Comparison of ENCODE assay signal across 1 cellular context in genomic region chr15:101540480-101541239, GRCh38.
TF ChIP-seq lines count a peak whose summit lies in the region.

No MANE protein-coding gene starts in this region.

TF ChIP-seq in HepG2, 621 proteins besides CTCF, POLR2A, EP300 and RAD21 (continued from another document and continues in another):
- TF ChIP-seq ARID4A (CRISPR knock-in tag; IDR thresholded peaks at IDR 0.05; ENCODE audit: borderline replicate concordance) (peak; percentile 28; the same call in 1 of the 2 replicates), ZBTB20 (CRISPR knock-in tag; IDR thresholded peaks at IDR 0.05; ENCODE audit: borderline replicate concordance, low read depth) (no peak), NFIB (CRISPR knock-in tag; IDR thresholded peaks at IDR 0.05; ENCODE audit: borderline replicate concordance) (no peak), RFXAP (CRISPR knock-in tag; IDR thresholded peaks at IDR 0.05; ENCODE audit: borderline replicate concordance) (no peak), ZNF841 (CRISPR knock-in tag; IDR thresholded peaks at IDR 0.05; ENCODE audit: borderline replicate concordance) (no peak), ZMYM3 (CRISPR knock-in tag; IDR thresholded peaks at IDR 0.05) (peak; percentile 45), RORA (CRISPR knock-in tag; IDR thresholded peaks at IDR 0.05) (no peak), BCL6 (CRISPR knock-in tag; IDR thresholded peaks at IDR 0.05) (no peak), ZSCAN31 (CRISPR knock-in tag; IDR thresholded peaks at IDR 0.05; ENCODE audit: low read depth) (0 out of 2 replicates have a peak, but pooled peaks have one; percentile 19), ZNF501 (CRISPR knock-in tag; IDR thresholded peaks at IDR 0.05) (peak; percentile 18; the same call in 1 of the 2 replicates), CCDC6 (CRISPR knock-in tag; IDR thresholded peaks at IDR 0.05) (0 out of 2 replicates have a peak, but pooled peaks have one; percentile 43), IRF9 (CRISPR knock-in tag; IDR thresholded peaks at IDR 0.05; ENCODE audit: borderline replicate concordance) (0 out of 2 replicates have a peak, but pooled peaks have one; percentile 32), DR1 (CRISPR knock-in tag; IDR thresholded peaks at IDR 0.05) (no peak), ZNF782 (CRISPR knock-in tag; IDR thresholded peaks at IDR 0.05; ENCODE audit: borderline replicate concordance) (0 out of 2 replicates have a peak, but pooled peaks have one; percentile 23), ZNF468 (CRISPR knock-in tag; IDR thresholded peaks at IDR 0.05) (no peak), ZSCAN12 (CRISPR knock-in tag; IDR thresholded peaks at IDR 0.05) (no peak), ZNF761 (CRISPR knock-in tag; conservative IDR thresholded peaks at IDR 0.05) (peak; percentile 62; the same call in 1 of the 2 replicates), CAMTA2 (CRISPR knock-in tag; IDR thresholded peaks at IDR 0.05; ENCODE audit: borderline replicate concordance) (no peak), PRDM15 (CRISPR knock-in tag; IDR thresholded peaks at IDR 0.05) (no peak), ZNF180 (CRISPR knock-in tag; IDR thresholded peaks at IDR 0.05; ENCODE audit: borderline replicate concordance, low read depth) (no peak), MAX (IDR thresholded peaks at IDR 0.05) (no peak), ZBTB8A (CRISPR knock-in tag; IDR thresholded peaks at IDR 0.05; ENCODE audit: borderline replicate concordance, low read depth) (no peak), ZBTB14 (CRISPR knock-in tag; IDR thresholded peaks at IDR 0.05) (no peak), SOX6 (IDR thresholded peaks at IDR 0.05) (no peak), SOX6 (CRISPR knock-in tag; IDR thresholded peaks at IDR 0.05) (no peak), GABPA (IDR thresholded peaks at IDR 0.05; ENCODE audit: low read depth, low read length) (no peak), GABPA (CRISPR knock-in tag; IDR thresholded peaks at IDR 0.05; ENCODE audit: low read depth) (no peak), ZNF704 (CRISPR knock-in tag; IDR thresholded peaks at IDR 0.05; ENCODE audit: borderline replicate concordance) (no peak), ZNF780A (CRISPR knock-in tag; IDR thresholded peaks at IDR 0.05) (no peak), ZNF614 (CRISPR knock-in tag; IDR thresholded peaks at IDR 0.05; ENCODE audit: borderline replicate concordance) (no peak), KAT8 (CRISPR knock-in tag; IDR thresholded peaks at IDR 0.05) (no peak), IKZF5 (CRISPR knock-in tag; IDR thresholded peaks at IDR 0.05) (0 out of 2 replicates have a peak, but pooled peaks have one; percentile 18), CEBPZ (IDR thresholded peaks at IDR 0.05; ENCODE audit: low read length) (no peak), ZNF329 (CRISPR knock-in tag; IDR thresholded peaks at IDR 0.05; ENCODE audit: low read depth) (no peak), MED1 (CRISPR knock-in tag; IDR thresholded peaks at IDR 0.05) (0 out of 2 replicates have a peak, but pooled peaks have one; percentile 14), ELF1 (CRISPR knock-in tag; IDR thresholded peaks at IDR 0.05) (no peak), DZIP1 (CRISPR knock-in tag; IDR thresholded peaks at IDR 0.05) (0 out of 2 replicates have a peak, but pooled peaks have one; percentile 29)
